Comparison of ENCODE assay signal across 25 cellular contexts in genomic region chr12:118880745-118881144, GRCh38.
"Had no signal": no experiment of that assay in that cellular context is flagged by ENCODE, and none has a peak within 500 bp of the region (broad histone marks: within the 10 kb centered on the region; RNA-seq: fewer than 3 reads in every experiment).

No MANE protein-coding gene starts in this region.

- H3K36me3 Mint-ChIP-seq: activated naive CD8-positive, alpha-beta T cell treated with anti-CD3 and anti-CD28 coated beads, Interleukin-2, amount 10 ng/mL, durations not matched to agents 7 days and 5 days; natural killer cell treated with Interleukin-12 subunit alpha and Interleukin-12 subunit beta and Interleukin-15 and Interleukin-18, amount 100 ng/mL, for 72 hours had no signal

- H3K27me3 Mint-ChIP-seq: activated naive CD8-positive, alpha-beta T cell treated with anti-CD3 and anti-CD28 coated beads, Interleukin-2, amount 10 ng/mL, durations not matched to agents 7 days and 5 days had no signal

- H3K4me3 Mint-ChIP-seq: activated naive CD4-positive, alpha-beta T cell treated with anti-CD3 and anti-CD28 coated beads for 36 hours; activated naive CD8-positive, alpha-beta T cell treated with anti-CD3 and anti-CD28 coated beads, Interleukin-2, amount 10 ng/mL, durations not matched to agents 7 days and 5 days; natural killer cell treated with Interleukin-12 subunit alpha and Interleukin-12 subunit beta and Interleukin-15 and Interleukin-18, amount 100 ng/mL, for 72 hours had no signal

- ATAC-seq: foreskin keratinocyte; left lung; lower lobe of right lung; natural killer cell treated with Interleukin-12 subunit alpha and Interleukin-12 subunit beta and Interleukin-15 and Interleukin-18, amount 100 ng/mL, for 72 hours; sciatic nerve; stimulated activated naive CD8-positive, alpha-beta T cell treated with anti-CD3 and anti-CD28 coated beads, Interleukin-15, Interleukin-2, amounts not matched to agents 100 U/mL and 50 U/mL, for 24 hours had no signal

- H3K27ac Mint-ChIP-seq: activated naive CD4-positive, alpha-beta T cell treated with anti-CD3 and anti-CD28 coated beads for 36 hours; activated naive CD8-positive, alpha-beta T cell treated with anti-CD3 and anti-CD28 coated beads, Interleukin-2, amount 10 ng/mL, durations not matched to agents 7 days and 5 days; natural killer cell treated with Interleukin-12 subunit alpha and Interleukin-12 subunit beta and Interleukin-15 and Interleukin-18, amount 100 ng/mL, for 72 hours had no signal

- H3K4me3 ChIP-seq: esophagus muscularis mucosa, left lung, lower lobe of right lung, skin epidermis, testis, transverse colon had no signal

- DNase-seq: activated CD4-positive, alpha-beta T cell treated with anti-CD3 and anti-CD28 coated beads for 4 hours; activated CD4-positive, alpha-beta T cell treated with anti-CD3 and anti-CD28 coated beads, Interleukin-2, amount 50 U/mL, for 48 hours; activated CD8-positive, alpha-beta memory T cell treated with anti-CD3 and anti-CD28 coated beads for 24 hours; activated effector memory CD4-positive, alpha-beta T cell treated with anti-CD3 and anti-CD28 coated beads, Interleukin-2, amount 50 U/mL, for 16 hours; activated naive CD4-positive, alpha-beta T cell treated with anti-CD3 and anti-CD28 coated beads for 36 hours; activated naive CD8-positive, alpha-beta T cell treated with anti-CD3 and anti-CD28 coated beads, Interleukin-2, amount 10 ng/mL, durations not matched to agents 7 days and 5 days; amniotic stem cell; brain microvascular endothelial cell; foreskin keratinocyte; left lung; lower lobe of right lung; mesenchymal stem cell; occipital lobe; posterior cingulate gyrus; stimulated activated CD4-positive, alpha-beta T cell treated with anti-CD3 and anti-CD28 coated beads, Interleukin-12 subunit alpha, Interleukin-12 subunit beta, amount 100 ng/mL, for 4 hours; stimulated activated CD4-positive, alpha-beta T cell treated with anti-CD3 and anti-CD28 coated beads, Interleukin-4, amount 100 ng/mL, for 1 hour; stimulated activated naive CD8-positive, alpha-beta T cell treated with anti-CD3 and anti-CD28 coated beads, Interleukin-15, Interleukin-2, amounts not matched to agents 100 U/mL and 50 U/mL, for 24 hours; T-helper 9 cell; testis; transverse colon had no signal

- H3K4me1 ChIP-seq: esophagus muscularis mucosa, foreskin keratinocyte, left lung, lower lobe of right lung, testis, transverse colon had no signal

- H3K9me3 Mint-ChIP-seq: activated naive CD4-positive, alpha-beta T cell treated with anti-CD3 and anti-CD28 coated beads for 36 hours had no signal

- H3K4me1 Mint-ChIP-seq: activated naive CD8-positive, alpha-beta T cell treated with anti-CD3 and anti-CD28 coated beads, Interleukin-2, amount 10 ng/mL, durations not matched to agents 7 days and 5 days had no signal

- H3K27ac ChIP-seq: brain microvascular endothelial cell, esophagus muscularis mucosa, foreskin keratinocyte, left lung, lower lobe of right lung, skin epidermis, testis, transverse colon, VCaP had no signal

- H3K27me3 ChIP-seq: brain microvascular endothelial cell, foreskin keratinocyte, testis, transverse colon had no signal

- H3K36me3 ChIP-seq: brain microvascular endothelial cell, esophagus muscularis mucosa, left lung, lower lobe of right lung, transverse colon had no signal
